In the genomic region with DNA sequence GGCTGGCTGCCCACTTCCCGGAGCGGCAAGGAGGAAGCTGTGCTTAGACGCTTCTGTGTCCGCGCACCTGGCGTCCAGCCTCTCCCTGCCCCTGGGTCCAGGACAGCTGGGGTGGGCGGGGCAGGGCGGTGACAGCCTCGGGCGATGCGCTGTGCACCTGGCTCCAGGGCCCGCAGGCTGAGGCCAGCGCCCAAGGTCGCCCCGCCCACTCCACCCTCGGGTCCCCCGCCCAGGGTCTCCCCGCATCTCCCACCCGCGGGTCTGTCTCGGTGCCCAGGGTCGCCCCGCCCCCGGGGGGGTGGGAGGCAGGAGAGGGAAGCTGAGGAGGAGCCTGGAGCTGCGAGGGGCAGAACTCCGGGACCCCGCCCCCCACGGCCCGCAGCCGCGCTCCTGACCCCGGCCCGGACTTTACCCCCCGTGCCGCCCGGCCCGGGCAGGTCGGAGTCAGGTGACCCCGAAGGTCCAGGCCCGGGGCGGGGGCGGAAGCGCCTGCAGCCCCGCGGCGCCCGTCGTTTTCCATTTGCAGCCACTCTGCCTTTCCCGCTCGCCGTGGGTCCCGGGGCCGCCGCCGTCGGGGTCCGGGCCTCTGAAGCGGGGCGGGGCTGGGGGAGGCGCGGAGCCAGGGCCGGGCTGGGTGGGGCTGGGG, we compare ENCODE assay signal across 1 cellular context.
TF ChIP-seq lines count a peak whose summit lies in the region.

A gene with protein sequence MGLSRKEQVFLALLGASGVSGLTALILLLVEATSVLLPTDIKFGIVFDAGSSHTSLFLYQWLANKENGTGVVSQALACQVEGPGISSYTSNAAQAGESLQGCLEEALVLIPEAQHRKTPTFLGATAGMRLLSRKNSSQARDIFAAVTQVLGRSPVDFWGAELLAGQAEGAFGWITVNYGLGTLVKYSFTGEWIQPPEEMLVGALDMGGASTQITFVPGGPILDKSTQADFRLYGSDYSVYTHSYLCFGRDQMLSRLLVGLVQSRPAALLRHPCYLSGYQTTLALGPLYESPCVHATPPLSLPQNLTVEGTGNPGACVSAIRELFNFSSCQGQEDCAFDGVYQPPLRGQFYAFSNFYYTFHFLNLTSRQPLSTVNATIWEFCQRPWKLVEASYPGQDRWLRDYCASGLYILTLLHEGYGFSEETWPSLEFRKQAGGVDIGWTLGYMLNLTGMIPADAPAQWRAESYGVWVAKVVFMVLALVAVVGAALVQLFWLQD (minus strand): TSS at position 69 of the 646 bp plus-strand sequence. CDS start 3,072 bp downstream, outside the sequence.

TF ChIP-seq in HepG2, 621 proteins besides CTCF, POLR2A, EP300 and RAD21 (continued from another document and continues in another):
- TF ChIP-seq, protein P1, sequence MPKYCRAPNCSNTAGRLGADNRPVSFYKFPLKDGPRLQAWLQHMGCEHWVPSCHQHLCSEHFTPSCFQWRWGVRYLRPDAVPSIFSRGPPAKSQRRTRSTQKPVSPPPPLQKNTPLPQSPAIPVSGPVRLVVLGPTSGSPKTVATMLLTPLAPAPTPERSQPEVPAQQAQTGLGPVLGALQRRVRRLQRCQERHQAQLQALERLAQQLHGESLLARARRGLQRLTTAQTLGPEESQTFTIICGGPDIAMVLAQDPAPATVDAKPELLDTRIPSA (CRISPR knock-in tag; IDR thresholded peaks at IDR 0.05; ENCODE audit: borderline replicate concordance) = no peak
- TF ChIP-seq SMYD3 (CRISPR knock-in tag; IDR thresholded peaks at IDR 0.05) (no peak), TARDBP (CRISPR knock-in tag; IDR thresholded peaks at IDR 0.05) (peak; percentile 52; the same call in 1 of the 2 replicates), PPARG (CRISPR knock-in tag; conservative IDR thresholded peaks at IDR 0.05) (no peak; the same call in 1 of the 2 replicates), ZNF768 (CRISPR knock-in tag; IDR thresholded peaks at IDR 0.05) (no peak), ELF3 (CRISPR knock-in tag; IDR thresholded peaks at IDR 0.05) (0 out of 2 replicates have a peak, but pooled peaks have one; percentile 43), NFYB (CRISPR knock-in tag; IDR thresholded peaks at IDR 0.05) (no peak), FOXA3 (CRISPR knock-in tag; IDR thresholded peaks at IDR 0.05) (peak; percentile 27; the same call in 1 of the 2 replicates), SRSF4 (IDR thresholded peaks at IDR 0.05; ENCODE audit: low read depth, low read length, poor library complexity, severe bottlenecking) (no peak), ZNF616 (CRISPR knock-in tag; IDR thresholded peaks at IDR 0.05; ENCODE audit: low read depth) (no peak), ZNF33B (CRISPR knock-in tag; IDR thresholded peaks at IDR 0.05) (no peak), NFKB2 (CRISPR knock-in tag; IDR thresholded peaks at IDR 0.05; ENCODE audit: borderline replicate concordance) (peak; percentile 57; the same call in 1 of the 2 replicates), ZNF367 (CRISPR knock-in tag; IDR thresholded peaks at IDR 0.05; ENCODE audit: borderline replicate concordance) (no peak), ATRX (CRISPR knock-in tag; IDR thresholded peaks at IDR 0.05; ENCODE audit: borderline replicate concordance) (no peak), IRF2 (CRISPR knock-in tag; IDR thresholded peaks at IDR 0.05) (no peak), NCOR1 (IDR thresholded peaks at IDR 0.05; ENCODE audit: borderline replicate concordance, low read length) (peak; percentile 87), RBAK (CRISPR knock-in tag; IDR thresholded peaks at IDR 0.05) (no peak)
- TF ChIP-seq, protein P2, sequence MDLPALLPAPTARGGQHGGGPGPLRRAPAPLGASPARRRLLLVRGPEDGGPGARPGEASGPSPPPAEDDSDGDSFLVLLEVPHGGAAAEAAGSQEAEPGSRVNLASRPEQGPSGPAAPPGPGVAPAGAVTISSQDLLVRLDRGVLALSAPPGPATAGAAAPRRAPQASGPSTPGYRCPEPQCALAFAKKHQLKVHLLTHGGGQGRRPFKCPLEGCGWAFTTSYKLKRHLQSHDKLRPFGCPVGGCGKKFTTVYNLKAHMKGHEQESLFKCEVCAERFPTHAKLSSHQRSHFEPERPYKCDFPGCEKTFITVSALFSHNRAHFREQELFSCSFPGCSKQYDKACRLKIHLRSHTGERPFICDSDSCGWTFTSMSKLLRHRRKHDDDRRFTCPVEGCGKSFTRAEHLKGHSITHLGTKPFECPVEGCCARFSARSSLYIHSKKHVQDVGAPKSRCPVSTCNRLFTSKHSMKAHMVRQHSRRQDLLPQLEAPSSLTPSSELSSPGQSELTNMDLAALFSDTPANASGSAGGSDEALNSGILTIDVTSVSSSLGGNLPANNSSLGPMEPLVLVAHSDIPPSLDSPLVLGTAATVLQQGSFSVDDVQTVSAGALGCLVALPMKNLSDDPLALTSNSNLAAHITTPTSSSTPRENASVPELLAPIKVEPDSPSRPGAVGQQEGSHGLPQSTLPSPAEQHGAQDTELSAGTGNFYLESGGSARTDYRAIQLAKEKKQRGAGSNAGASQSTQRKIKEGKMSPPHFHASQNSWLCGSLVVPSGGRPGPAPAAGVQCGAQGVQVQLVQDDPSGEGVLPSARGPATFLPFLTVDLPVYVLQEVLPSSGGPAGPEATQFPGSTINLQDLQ (CRISPR knock-in tag; IDR thresholded peaks at IDR 0.05) = no peak
- TF ChIP-seq, protein P3, sequence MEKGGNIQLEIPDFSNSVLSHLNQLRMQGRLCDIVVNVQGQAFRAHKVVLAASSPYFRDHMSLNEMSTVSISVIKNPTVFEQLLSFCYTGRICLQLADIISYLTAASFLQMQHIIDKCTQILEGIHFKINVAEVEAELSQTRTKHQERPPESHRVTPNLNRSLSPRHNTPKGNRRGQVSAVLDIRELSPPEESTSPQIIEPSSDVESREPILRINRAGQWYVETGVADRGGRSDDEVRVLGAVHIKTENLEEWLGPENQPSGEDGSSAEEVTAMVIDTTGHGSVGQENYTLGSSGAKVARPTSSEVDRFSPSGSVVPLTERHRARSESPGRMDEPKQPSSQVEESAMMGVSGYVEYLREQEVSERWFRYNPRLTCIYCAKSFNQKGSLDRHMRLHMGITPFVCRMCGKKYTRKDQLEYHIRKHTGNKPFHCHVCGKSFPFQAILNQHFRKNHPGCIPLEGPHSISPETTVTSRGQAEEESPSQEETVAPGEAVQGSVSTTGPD (CRISPR knock-in tag; IDR thresholded peaks at IDR 0.05) = no peak
- TF ChIP-seq, protein P4, sequence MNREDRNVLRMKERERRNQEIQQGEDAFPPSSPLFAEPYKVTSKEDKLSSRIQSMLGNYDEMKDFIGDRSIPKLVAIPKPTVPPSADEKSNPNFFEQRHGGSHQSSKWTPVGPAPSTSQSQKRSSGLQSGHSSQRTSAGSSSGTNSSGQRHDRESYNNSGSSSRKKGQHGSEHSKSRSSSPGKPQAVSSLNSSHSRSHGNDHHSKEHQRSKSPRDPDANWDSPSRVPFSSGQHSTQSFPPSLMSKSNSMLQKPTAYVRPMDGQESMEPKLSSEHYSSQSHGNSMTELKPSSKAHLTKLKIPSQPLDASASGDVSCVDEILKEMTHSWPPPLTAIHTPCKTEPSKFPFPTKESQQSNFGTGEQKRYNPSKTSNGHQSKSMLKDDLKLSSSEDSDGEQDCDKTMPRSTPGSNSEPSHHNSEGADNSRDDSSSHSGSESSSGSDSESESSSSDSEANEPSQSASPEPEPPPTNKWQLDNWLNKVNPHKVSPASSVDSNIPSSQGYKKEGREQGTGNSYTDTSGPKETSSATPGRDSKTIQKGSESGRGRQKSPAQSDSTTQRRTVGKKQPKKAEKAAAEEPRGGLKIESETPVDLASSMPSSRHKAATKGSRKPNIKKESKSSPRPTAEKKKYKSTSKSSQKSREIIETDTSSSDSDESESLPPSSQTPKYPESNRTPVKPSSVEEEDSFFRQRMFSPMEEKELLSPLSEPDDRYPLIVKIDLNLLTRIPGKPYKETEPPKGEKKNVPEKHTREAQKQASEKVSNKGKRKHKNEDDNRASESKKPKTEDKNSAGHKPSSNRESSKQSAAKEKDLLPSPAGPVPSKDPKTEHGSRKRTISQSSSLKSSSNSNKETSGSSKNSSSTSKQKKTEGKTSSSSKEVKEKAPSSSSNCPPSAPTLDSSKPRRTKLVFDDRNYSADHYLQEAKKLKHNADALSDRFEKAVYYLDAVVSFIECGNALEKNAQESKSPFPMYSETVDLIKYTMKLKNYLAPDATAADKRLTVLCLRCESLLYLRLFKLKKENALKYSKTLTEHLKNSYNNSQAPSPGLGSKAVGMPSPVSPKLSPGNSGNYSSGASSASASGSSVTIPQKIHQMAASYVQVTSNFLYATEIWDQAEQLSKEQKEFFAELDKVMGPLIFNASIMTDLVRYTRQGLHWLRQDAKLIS (CRISPR knock-in tag; IDR thresholded peaks at IDR 0.05) = no peak
- TF ChIP-seq, protein P5, sequence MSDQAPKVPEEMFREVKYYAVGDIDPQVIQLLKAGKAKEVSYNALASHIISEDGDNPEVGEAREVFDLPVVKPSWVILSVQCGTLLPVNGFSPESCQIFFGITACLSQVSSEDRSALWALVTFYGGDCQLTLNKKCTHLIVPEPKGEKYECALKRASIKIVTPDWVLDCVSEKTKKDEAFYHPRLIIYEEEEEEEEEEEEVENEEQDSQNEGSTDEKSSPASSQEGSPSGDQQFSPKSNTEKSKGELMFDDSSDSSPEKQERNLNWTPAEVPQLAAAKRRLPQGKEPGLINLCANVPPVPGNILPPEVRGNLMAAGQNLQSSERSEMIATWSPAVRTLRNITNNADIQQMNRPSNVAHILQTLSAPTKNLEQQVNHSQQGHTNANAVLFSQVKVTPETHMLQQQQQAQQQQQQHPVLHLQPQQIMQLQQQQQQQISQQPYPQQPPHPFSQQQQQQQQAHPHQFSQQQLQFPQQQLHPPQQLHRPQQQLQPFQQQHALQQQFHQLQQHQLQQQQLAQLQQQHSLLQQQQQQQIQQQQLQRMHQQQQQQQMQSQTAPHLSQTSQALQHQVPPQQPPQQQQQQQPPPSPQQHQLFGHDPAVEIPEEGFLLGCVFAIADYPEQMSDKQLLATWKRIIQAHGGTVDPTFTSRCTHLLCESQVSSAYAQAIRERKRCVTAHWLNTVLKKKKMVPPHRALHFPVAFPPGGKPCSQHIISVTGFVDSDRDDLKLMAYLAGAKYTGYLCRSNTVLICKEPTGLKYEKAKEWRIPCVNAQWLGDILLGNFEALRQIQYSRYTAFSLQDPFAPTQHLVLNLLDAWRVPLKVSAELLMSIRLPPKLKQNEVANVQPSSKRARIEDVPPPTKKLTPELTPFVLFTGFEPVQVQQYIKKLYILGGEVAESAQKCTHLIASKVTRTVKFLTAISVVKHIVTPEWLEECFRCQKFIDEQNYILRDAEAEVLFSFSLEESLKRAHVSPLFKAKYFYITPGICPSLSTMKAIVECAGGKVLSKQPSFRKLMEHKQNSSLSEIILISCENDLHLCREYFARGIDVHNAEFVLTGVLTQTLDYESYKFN (CRISPR knock-in tag; conservative IDR thresholded peaks at IDR 0.05) = peak; percentile 91
- TF ChIP-seq, protein P6, sequence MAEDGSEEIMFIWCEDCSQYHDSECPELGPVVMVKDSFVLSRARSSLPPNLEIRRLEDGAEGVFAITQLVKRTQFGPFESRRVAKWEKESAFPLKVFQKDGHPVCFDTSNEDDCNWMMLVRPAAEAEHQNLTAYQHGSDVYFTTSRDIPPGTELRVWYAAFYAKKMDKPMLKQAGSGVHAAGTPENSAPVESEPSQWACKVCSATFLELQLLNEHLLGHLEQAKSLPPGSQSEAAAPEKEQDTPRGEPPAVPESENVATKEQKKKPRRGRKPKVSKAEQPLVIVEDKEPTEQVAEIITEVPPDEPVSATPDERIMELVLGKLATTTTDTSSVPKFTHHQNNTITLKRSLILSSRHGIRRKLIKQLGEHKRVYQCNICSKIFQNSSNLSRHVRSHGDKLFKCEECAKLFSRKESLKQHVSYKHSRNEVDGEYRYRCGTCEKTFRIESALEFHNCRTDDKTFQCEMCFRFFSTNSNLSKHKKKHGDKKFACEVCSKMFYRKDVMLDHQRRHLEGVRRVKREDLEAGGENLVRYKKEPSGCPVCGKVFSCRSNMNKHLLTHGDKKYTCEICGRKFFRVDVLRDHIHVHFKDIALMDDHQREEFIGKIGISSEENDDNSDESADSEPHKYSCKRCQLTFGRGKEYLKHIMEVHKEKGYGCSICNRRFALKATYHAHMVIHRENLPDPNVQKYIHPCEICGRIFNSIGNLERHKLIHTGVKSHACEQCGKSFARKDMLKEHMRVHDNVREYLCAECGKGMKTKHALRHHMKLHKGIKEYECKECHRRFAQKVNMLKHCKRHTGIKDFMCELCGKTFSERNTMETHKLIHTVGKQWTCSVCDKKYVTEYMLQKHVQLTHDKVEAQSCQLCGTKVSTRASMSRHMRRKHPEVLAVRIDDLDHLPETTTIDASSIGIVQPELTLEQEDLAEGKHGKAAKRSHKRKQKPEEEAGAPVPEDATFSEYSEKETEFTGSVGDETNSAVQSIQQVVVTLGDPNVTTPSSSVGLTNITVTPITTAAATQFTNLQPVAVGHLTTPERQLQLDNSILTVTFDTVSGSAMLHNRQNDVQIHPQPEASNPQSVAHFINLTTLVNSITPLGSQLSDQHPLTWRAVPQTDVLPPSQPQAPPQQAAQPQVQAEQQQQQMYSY (CRISPR knock-in tag; IDR thresholded peaks at IDR 0.05) = no peak
- TF ChIP-seq, protein P7, sequence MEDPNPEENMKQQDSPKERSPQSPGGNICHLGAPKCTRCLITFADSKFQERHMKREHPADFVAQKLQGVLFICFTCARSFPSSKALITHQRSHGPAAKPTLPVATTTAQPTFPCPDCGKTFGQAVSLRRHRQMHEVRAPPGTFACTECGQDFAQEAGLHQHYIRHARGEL (CRISPR knock-in tag; IDR thresholded peaks at IDR 0.05) = no peak
- TF ChIP-seq, protein P8, sequence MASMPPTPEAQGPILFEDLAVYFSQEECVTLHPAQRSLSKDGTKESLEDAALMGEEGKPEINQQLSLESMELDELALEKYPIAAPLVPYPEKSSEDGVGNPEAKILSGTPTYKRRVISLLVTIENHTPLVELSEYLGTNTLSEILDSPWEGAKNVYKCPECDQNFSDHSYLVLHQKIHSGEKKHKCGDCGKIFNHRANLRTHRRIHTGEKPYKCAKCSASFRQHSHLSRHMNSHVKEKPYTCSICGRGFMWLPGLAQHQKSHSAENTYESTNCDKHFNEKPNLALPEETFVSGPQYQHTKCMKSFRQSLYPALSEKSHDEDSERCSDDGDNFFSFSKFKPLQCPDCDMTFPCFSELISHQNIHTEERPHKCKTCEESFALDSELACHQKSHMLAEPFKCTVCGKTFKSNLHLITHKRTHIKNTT (CRISPR knock-in tag; IDR thresholded peaks at IDR 0.05) = no peak
